ENCODE assay signal across 34 cellular contexts in genomic region chr1:75316230-75316629, GRCh38.
"Had no signal": no experiment of that assay in that cellular context is flagged by ENCODE, and none has a peak within 500 bp of the region (broad histone marks: within the 10 kb centered on the region; RNA-seq: fewer than 3 reads in every experiment).

No MANE protein-coding gene starts in this region.

- H3K27me3 ChIP-seq: MG63 had no signal

- H3K4me3 ChIP-seq: MG63 had no signal

- H3K36me3 ChIP-seq: MG63 had no signal

- DNase-seq: Karpas-422, Kasumi-1, MG63, MM.1S, MV-4-11, NCI-H1048, NCI-H1092, NCI-H1092 treated with DMSO at 0.1 percent for 48 hours, NCI-H1105, NCI-H1105 treated with DMSO at 0.1 percent for 48 hours, NCI-H1417, NCI-H1417 treated with DMSO at 0.1 percent for 48 hours, NCI-H1436, NCI-H1436 treated with DMSO at 0.1 percent for 48 hours, NCI-H146, NCI-H1694, NCI-H1694 treated with DMSO at 0.1 percent for 48 hours, NCI-H187, NCI-H187 treated with DMSO at 0.1 percent for 48 hours, NCI-H1930, NCI-H2029, NCI-H2029 treated with DMSO at 0.1 percent for 48 hours, NCI-H2081, NCI-H2081 treated with DMSO at 0.1 percent for 48 hours, NCI-H2107, NCI-H2171, NCI-H2171 treated with DMSO at 0.1 percent for 48 hours, NCI-H2227 treated with DMSO at 0.1 percent for 48 hours, NCI-H226, NCI-H345, NCI-H446, NCI-H446 treated with DMSO at 0.1 percent for 48 hours, NCI-H510A, NCI-H510A treated with DMSO at 0.1 percent for 48 hours had no signal

- H3K9me3 ChIP-seq: MG63 had no signal
